In the genomic region with DNA sequence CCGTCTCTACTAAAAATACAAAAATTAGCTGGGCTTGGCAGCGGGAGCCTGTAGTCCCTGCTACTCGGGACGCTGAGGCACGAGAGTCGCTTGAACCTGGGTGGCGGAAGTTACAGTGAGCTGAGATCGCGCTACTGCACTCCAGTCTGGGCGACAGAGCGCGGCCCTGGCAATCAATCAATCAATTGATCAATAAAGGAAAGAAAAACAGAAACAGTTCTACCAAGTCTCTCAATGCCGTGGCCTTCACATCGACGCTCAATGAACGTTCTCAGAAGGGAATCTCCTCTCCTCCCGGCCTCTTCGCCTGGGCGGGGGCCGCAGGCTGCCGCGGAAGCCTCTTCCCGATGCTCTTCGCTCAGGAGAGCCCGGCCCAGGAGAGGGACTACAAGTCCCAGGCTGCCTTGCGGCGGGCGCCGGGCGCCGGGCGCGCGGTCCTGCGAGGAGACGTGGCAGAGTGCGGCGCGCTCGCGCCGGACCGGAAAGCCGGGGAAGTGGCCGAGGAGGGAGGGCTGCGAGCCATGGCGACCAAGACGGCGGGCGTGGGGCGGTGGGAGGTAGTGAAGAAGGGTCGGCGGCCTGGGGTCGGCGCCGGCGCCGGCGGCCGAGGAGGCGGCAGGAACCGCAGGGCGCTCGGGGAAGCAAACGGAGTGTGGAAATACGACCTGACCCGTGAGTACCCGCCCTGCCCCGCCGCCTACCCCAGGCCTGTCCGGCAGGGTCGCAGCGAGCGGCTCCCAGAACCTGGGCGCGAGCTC, we compare ENCODE assay signal across 8 cellular contexts. TPM values are rescaled to one million over a fixed set of nuclear protein-coding genes. Genes with fewer than 3 reads are reported as not detected.
DNase-seq lines count a peak whose midpoint lies in the region; ATAC-seq and TF ChIP-seq lines count a peak whose summit lies in the region.

A gene with protein sequence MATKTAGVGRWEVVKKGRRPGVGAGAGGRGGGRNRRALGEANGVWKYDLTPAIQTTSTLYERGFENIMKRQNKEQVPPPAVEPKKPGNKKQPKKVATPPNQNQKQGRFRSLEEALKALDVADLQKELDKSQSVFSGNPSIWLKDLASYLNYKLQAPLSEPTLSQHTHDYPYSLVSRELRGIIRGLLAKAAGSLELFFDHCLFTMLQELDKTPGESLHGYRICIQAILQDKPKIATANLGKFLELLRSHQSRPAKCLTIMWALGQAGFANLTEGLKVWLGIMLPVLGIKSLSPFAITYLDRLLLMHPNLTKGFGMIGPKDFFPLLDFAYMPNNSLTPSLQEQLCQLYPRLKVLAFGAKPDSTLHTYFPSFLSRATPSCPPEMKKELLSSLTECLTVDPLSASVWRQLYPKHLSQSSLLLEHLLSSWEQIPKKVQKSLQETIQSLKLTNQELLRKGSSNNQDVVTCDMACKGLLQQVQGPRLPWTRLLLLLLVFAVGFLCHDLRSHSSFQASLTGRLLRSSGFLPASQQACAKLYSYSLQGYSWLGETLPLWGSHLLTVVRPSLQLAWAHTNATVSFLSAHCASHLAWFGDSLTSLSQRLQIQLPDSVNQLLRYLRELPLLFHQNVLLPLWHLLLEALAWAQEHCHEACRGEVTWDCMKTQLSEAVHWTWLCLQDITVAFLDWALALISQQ (plus strand): TSS at position 471 of the 758 bp plus-strand sequence. CDS start 51 bp downstream, at position 522.

- peak; percentile 95 for DNase-seq in D341Med (ENCODE audit: low spot score)
- peak in 73 of 76 experiments; percentile 36 to 86 (median 72) for DNase-seq in HUDEP-2 (lab: John Stamatoyannopoulos, UW; ENCODE audit: unreplicated experiment in 76 of 76)
- DNase-seq in activated T-cell treated with anti-CD3 and anti-CD28 coated beads for 1 hour (ENCODE audit: low read depth), result peak; percentile 64
- DNase-seq in epithelial cell of prostate (ENCODE audit: low read depth, low spot score), result peak; percentile 37
- peak; percentile 89 for DNase-seq in mucosa of gallbladder (ENCODE audit: low spot score)
- DNase-seq in stimulated activated CD8-positive, alpha-beta memory T cell treated with anti-CD3 and anti-CD28 coated beads, Interleukin-4, amount 100 ng/mL, for 4 hours (ENCODE audit: low read depth in 2 of 2, low spot score in 1 of 2), result peak; percentile 40 to 57

- H3K4me3 ChIP-seq in OCI-LY1 (ENCODE audit: low read depth, low read length, poor library complexity, severe bottlenecking), result peak within 1 kb of the TSS; percentile 93

- H3K27me3 ChIP-seq in OCI-LY1 (ENCODE audit: insufficient read depth, low read length), result no peaks in the 10 kb centered on the region

- no peak for TF ChIP-seq CTCF in OCI-LY1 (IDR thresholded peaks at IDR 0.05; ENCODE audit: low read length)

- H3K4me2 ChIP-seq in OCI-LY1 (ENCODE audit: low read length), result peak within 1 kb of the TSS; percentile 93

- no peaks in the 10 kb centered on the region for H3F3A ChIP-seq in OCI-LY1 (ENCODE audit: insufficient read depth, low read length)

- peaks cover 30% of the 10 kb centered on the region for H3K36me3 ChIP-seq in OCI-LY1 (ENCODE audit: insufficient read depth, low read length)

- no peaks in the 10 kb centered on the region for H3K9me2 ChIP-seq in OCI-LY1 (ENCODE audit: low read depth, low read length)

- peak within 1 kb of the TSS; percentile 63; the same call in 1 of the 2 replicates for H2AFZ ChIP-seq in OCI-LY1 (ENCODE audit: low read length)

- 0 out of 2 replicates have a peak, but pooled peaks cover 6% of the 10 kb centered on the region for H3K79me2 ChIP-seq in OCI-LY1 (ENCODE audit: insufficient read depth, low read length)

- no peaks in the 10 kb centered on the region for H3K9me3 ChIP-seq in OCI-LY1 (ENCODE audit: low read length)

- H3K4me1 ChIP-seq in OCI-LY1 (ENCODE audit: insufficient read depth, low read length, severe bottlenecking), result peaks cover 15% of the 10 kb centered on the region

- peak; percentile 89 for ATAC-seq in GM21381 (IDR thresholded peaks at IDR 0.05; ENCODE audit: unreplicated experiment)

- peak within 1 kb of the TSS; percentile 94 for H3K9ac ChIP-seq in OCI-LY1 (ENCODE audit: low read length)

- no peaks in the 10 kb centered on the region for H4K20me1 ChIP-seq in OCI-LY1 (ENCODE audit: insufficient read depth, low read length)

- H3K27ac ChIP-seq in OCI-LY1 (ENCODE audit: low read depth, low read length, poor library complexity, severe bottlenecking) (no peak within 1 kb of the TSS), epithelial cell of prostate (peak within 1 kb of the TSS; percentile 32)

RNA-seq across cellular contexts. Expression of the gene that starts here (rescaled TPM):
- total RNA-seq in mucosa of gallbladder, result 80.0 TPM

Comparison
In these comparisons a context has a peak if more than half of its experiments do, and no peak if none do; other contexts are left out.
1. DNase-seq: peak in every context shown above with its lines; median percentile 95 in D341Med; 89 in mucosa of gallbladder; 72 in HUDEP-2; 64 in activated T-cell treated with anti-CD3 and anti-CD28 coated beads for 1 hour; 48 in stimulated activated CD8-positive, alpha-beta memory T cell treated with anti-CD3 and anti-CD28 coated beads, Interleukin-4, amount 100 ng/mL, for 4 hours; 37 in epithelial cell of prostate.